Comparison of ENCODE assay signal across 8 cellular contexts in genomic region chr14:30558362-30558674, GRCh38. TPM values are rescaled to one million over a fixed set of nuclear protein-coding genes. Genes with fewer than 3 reads are reported as not detected.
A peak's percentile ranks its signal among the peaks of the same experiment; 100 is the strongest.
DNase-seq lines count a peak whose midpoint lies in the region; ATAC-seq and TF ChIP-seq lines count a peak whose summit lies in the region.

No MANE protein-coding gene starts in this region.

- no peak for DNase-seq in AG10803 (ENCODE audit: low read depth)
- DNase-seq in Karpas-422: no peak
- no peak for DNase-seq in natural killer cell treated with Interleukin-12 subunit alpha and Interleukin-12 subunit beta and Interleukin-15 and Interleukin-18, amount 100 ng/mL, for 72 hours (ENCODE audit: low spot score)
- no peak for DNase-seq in putamen (ENCODE audit: low spot score)
- DNase-seq in NOMO-1 treated with DMSO at 0.1 percent for 48 hours (lab: John Stamatoyannopoulos, UW; ENCODE audit: unreplicated experiment): no peak

- intact Hi-C loops in dendritic cell treated with granulocyte-macrophage colony-stimulating factor and Interleukin-4, amounts not matched to agents 40 ng/mL and 50 ng/mL, for 4 days (cut with micrococcal nuclease): loop anchor here (5.0 kb wide), 1 partner anchor 49 kb away; no protein-coding TSS in a partner anchor

- peaks cover 43% of the 10 kb centered on the region for H3K79me2 ChIP-seq in Karpas-422 (ENCODE audit: low read length)

- H3K9me2 ChIP-seq in Karpas-422 (replicated peaks; ENCODE audit: insufficient read depth, low read length): no peaks in the 10 kb centered on the region

- H3K9ac ChIP-seq in Karpas-422 (ENCODE audit: low read length): peak overlapping the region; percentile 82

- peak overlapping the region; percentile 100 for H3K4me3 Mint-ChIP-seq in dendritic cell treated with granulocyte-macrophage colony-stimulating factor and Interleukin-4, amounts not matched to agents 40 ng/mL and 50 ng/mL, for 4 days
- H3K4me3 Mint-ChIP-seq in natural killer cell treated with Interleukin-12 subunit alpha and Interleukin-12 subunit beta and Interleukin-15 and Interleukin-18, amount 100 ng/mL, for 72 hours: peak overlapping the region; percentile 96

- H3K27ac ChIP-seq in Karpas-422 (ENCODE audit: low read length): no peak overlapping the region

- H3K4me1 ChIP-seq in Karpas-422 (ENCODE audit: low read length): peaks cover 25% of the 10 kb centered on the region

- peak overlapping the region; percentile 78 for H2AFZ ChIP-seq in Karpas-422 (ENCODE audit: low read length)

- no peaks in the 10 kb centered on the region for H3K9me3 ChIP-seq in Karpas-422 (ENCODE audit: low read length)

- no peaks in the 10 kb centered on the region for H3K9me3 Mint-ChIP-seq in dendritic cell treated with granulocyte-macrophage colony-stimulating factor and Interleukin-4, amounts not matched to agents 40 ng/mL and 50 ng/mL, for 4 days
- no peaks in the 10 kb centered on the region for H3K9me3 Mint-ChIP-seq in natural killer cell treated with Interleukin-12 subunit alpha and Interleukin-12 subunit beta and Interleukin-15 and Interleukin-18, amount 100 ng/mL, for 72 hours

- no peaks in the 10 kb centered on the region for H3K27me3 ChIP-seq in Karpas-422 (ENCODE audit: low read length)

- H3K4me2 ChIP-seq in Karpas-422 (ENCODE audit: low read depth, low read length, poor library complexity, severe bottlenecking): peak overlapping the region; percentile 90

- H3K4me1 Mint-ChIP-seq in dendritic cell treated with granulocyte-macrophage colony-stimulating factor and Interleukin-4, amounts not matched to agents 40 ng/mL and 50 ng/mL, for 4 days (ENCODE audit: low read depth): peaks cover 19% of the 10 kb centered on the region
- peaks cover 18 to 23% of the 10 kb centered on the region in 2 donors for H3K4me1 Mint-ChIP-seq in natural killer cell treated with Interleukin-12 subunit alpha and Interleukin-12 subunit beta and Interleukin-15 and Interleukin-18, amount 100 ng/mL, for 72 hours (ENCODE audit: low read depth in 2 of 2)

- peaks cover 24% of the 10 kb centered on the region for H3K36me3 Mint-ChIP-seq in dendritic cell treated with granulocyte-macrophage colony-stimulating factor and Interleukin-4, amounts not matched to agents 40 ng/mL and 50 ng/mL, for 4 days (ENCODE audit: low read depth)
- peaks cover 10% of the 10 kb centered on the region for H3K36me3 Mint-ChIP-seq in natural killer cell treated with Interleukin-12 subunit alpha and Interleukin-12 subunit beta and Interleukin-15 and Interleukin-18, amount 100 ng/mL, for 72 hours

- peak overlapping the region; percentile 99 for H3K27ac Mint-ChIP-seq in dendritic cell treated with granulocyte-macrophage colony-stimulating factor and Interleukin-4, amounts not matched to agents 40 ng/mL and 50 ng/mL, for 4 days
- peak overlapping the region; percentile 95 to 96 for H3K27ac Mint-ChIP-seq in natural killer cell treated with Interleukin-12 subunit alpha and Interleukin-12 subunit beta and Interleukin-15 and Interleukin-18, amount 100 ng/mL, for 72 hours

- H4K20me1 ChIP-seq in Karpas-422 (ENCODE audit: insufficient read depth, low read depth, low read length): peaks cover 19% of the 10 kb centered on the region

- ATAC-seq in natural killer cell treated with Interleukin-12 subunit alpha and Interleukin-12 subunit beta and Interleukin-15 and Interleukin-18, amount 100 ng/mL, for 72 hours: no peak
- ATAC-seq in HG02759 (IDR thresholded peaks at IDR 0.05; ENCODE audit: unreplicated experiment): no peak
- ATAC-seq in HG03196 (IDR thresholded peaks at IDR 0.05; ENCODE audit: unreplicated experiment): no peak

- TF ChIP-seq CTCF in AG10803 (conservative IDR thresholded peaks at IDR 0.05; ENCODE audit: low read length): no peak

- H3K36me3 ChIP-seq in Karpas-422 (ENCODE audit: insufficient read depth, low read length): peaks cover 23% of the 10 kb centered on the region

- peaks cover 2% of the 10 kb centered on the region for H3K27me3 Mint-ChIP-seq in dendritic cell treated with granulocyte-macrophage colony-stimulating factor and Interleukin-4, amounts not matched to agents 40 ng/mL and 50 ng/mL, for 4 days
- peaks cover 0 to 4% of the 10 kb centered on the region in 2 donors for H3K27me3 Mint-ChIP-seq in natural killer cell treated with Interleukin-12 subunit alpha and Interleukin-12 subunit beta and Interleukin-15 and Interleukin-18, amount 100 ng/mL, for 72 hours

- H3K4me3 ChIP-seq in AG10803 (ENCODE audit: low read length): peak overlapping the region; percentile 93
- peak overlapping the region; percentile 78 for H3K4me3 ChIP-seq in Karpas-422 (ENCODE audit: low read length)

RNA-seq across cellular contexts. Expression of gene G2E3, which starts 0.6 kb away (rescaled TPM):
- 23.5 and 54.3 TPM in 2 replicates for total RNA-seq in Karpas-422 (2014; rRNA removed; shearing (Covaris generic); ENCODE audit: low replicate concordance)
- total RNA-seq in natural killer cell treated with Interleukin-12 subunit alpha and Interleukin-12 subunit beta and Interleukin-15 and Interleukin-18, amount 100 ng/mL, for 72 hours: 10 to 100 TPM; 25.4 to 30.3 TPM
